8 cellular contexts compared by ENCODE assay signal in genomic region chr2:16362611-16363010, GRCh38.
"Had no signal": no experiment of that assay in that cellular context is flagged by ENCODE, and none has a peak within 500 bp of the region (broad histone marks: within the 10 kb centered on the region; RNA-seq: fewer than 3 reads in every experiment).

No MANE protein-coding gene starts in this region.

- DNase-seq: GM23248, GOT3, H7, H9, HCEC 1CT, HFFc6 had no signal

- H3K4me1 Mint-ChIP-seq: GM23338 had no signal

- H3K27ac Mint-ChIP-seq: GM23338, H9, HFFc6 had no signal

- H3K36me3 ChIP-seq: HAP-1 had no signal

- H3K4me1 ChIP-seq: HAP-1 had no signal

- H3K4me3 Mint-ChIP-seq: GM23338, H9, HFFc6 had no signal

- H3K9me3 ChIP-seq: HAP-1 had no signal

- H3K4me3 ChIP-seq: GM23248, GM23338, HAP-1 had no signal
